In the genomic region with DNA sequence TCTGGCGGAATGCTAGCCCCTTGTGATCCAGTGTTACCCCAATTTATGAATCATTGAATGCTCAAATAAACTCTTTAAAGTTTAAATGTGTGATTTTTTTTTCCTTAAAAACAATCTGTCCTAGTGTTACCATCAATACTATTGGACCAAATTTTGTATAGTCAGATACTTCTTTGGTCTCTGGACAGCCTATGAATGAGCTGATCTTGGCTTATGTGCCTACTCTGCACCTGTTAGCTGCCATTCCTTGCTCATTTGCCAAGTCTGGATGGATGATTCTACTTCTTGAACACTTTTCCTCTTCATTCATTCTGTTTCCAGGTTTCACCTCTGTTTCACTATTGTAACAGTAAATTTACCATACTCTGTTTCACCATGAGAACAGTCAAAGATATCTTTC, we compare ENCODE assay signal across 8 cellular contexts.
"Had no signal": no experiment of that assay in that cellular context is flagged by ENCODE, and none has a peak within 500 bp of the region (broad histone marks: within the 10 kb centered on the region; RNA-seq: fewer than 3 reads in every experiment).

No MANE protein-coding gene starts in this region.

- DNase-seq: GM23248, H7, HFFc6 had no signal

- H3K4me1 Mint-ChIP-seq: IgD-negative memory B cell had no signal

- H3K27ac ChIP-seq: GM23248, HL-60 had no signal

- H3K9me3 ChIP-seq: HAP-1 had no signal

- H3K36me3 Mint-ChIP-seq: IgD-negative memory B cell had no signal

- H3K27ac Mint-ChIP-seq: HFFc6, IgD-negative memory B cell had no signal

- H3K4me3 ChIP-seq: GM23248, HAP-1 had no signal

- H3K9me3 Mint-ChIP-seq: HFFc6, IgD-negative memory B cell had no signal

- H3K4me3 Mint-ChIP-seq: HFFc6, IgD-negative memory B cell had no signal

- H2AFZ ChIP-seq: GM23248 had no signal

- H3K36me3 ChIP-seq: HAP-1 had no signal

- ATAC-seq: HCT116, HepG2 had no signal

- H3K9ac ChIP-seq: GM23248 had no signal
